Comparison of ENCODE assay signal across 19 cellular contexts in genomic region chr2:169676357-169676756, GRCh38. TPM values are rescaled to one million over a fixed set of nuclear protein-coding genes. Genes with fewer than 3 reads are reported as not detected.
DNase-seq lines count a peak whose midpoint lies in the region; ATAC-seq and TF ChIP-seq lines count a peak whose summit lies in the region.
"Had no signal": no experiment of that assay in that cellular context is flagged by ENCODE, and none has a peak within 500 bp of the region (broad histone marks: within the 10 kb centered on the region; RNA-seq: fewer than 3 reads in every experiment).

No MANE protein-coding gene starts in this region.

- no peak overlapping the region for H3K4me3 ChIP-seq in body of pancreas
- no peak overlapping the region for H3K4me3 ChIP-seq in right cardiac atrium (ENCODE audit: low read length)
- H3K4me3 ChIP-seq: ascending aorta, esophagus muscularis mucosa had no signal

- H3K9me3 ChIP-seq in body of pancreas, result no peaks in the 10 kb centered on the region
- no peaks in the 10 kb centered on the region for H3K9me3 ChIP-seq in right cardiac atrium (ENCODE audit: control insufficient read depth, low read length)
- H3K9me3 ChIP-seq: ascending aorta, esophagus muscularis mucosa had no signal

- H3K27me3 Mint-ChIP-seq in progenitor cell of endocrine pancreas, result no peaks in the 10 kb centered on the region

- H3K36me3 Mint-ChIP-seq in progenitor cell of endocrine pancreas (ENCODE audit: insufficient read depth), result peaks cover 2% of the 10 kb centered on the region

- ATAC-seq in body of pancreas (no peak), HG03439 (IDR thresholded peaks at IDR 0.05; ENCODE audit: unreplicated experiment) (no peak), HG03280 (IDR thresholded peaks at IDR 0.05; ENCODE audit: unreplicated experiment) (no peak), right cardiac atrium (no peak)
- ATAC-seq: left cardiac atrium; stimulated activated naive CD8-positive, alpha-beta T cell treated with anti-CD3 and anti-CD28 coated beads, Interleukin-15, amount 100 ng/mL, for 72 hours had no signal

- H3K9me3 Mint-ChIP-seq in progenitor cell of endocrine pancreas (ENCODE audit: low read depth), result peaks cover 3% of the 10 kb centered on the region
- H3K9me3 Mint-ChIP-seq: activated B cell treated with CpG ODN at 0.5 μM for 24 hours had no signal

- H3K36me3 ChIP-seq in body of pancreas (replicated peaks in 1 of 2; ENCODE audit: insufficient read depth in 1 of 2, low read depth in 2 of 2), result no peaks in the 10 kb centered on the region
- H3K36me3 ChIP-seq: ascending aorta, esophagus muscularis mucosa had no signal

- no peak overlapping the region for H3K4me3 Mint-ChIP-seq in progenitor cell of endocrine pancreas (ENCODE audit: low read depth)
- H3K4me3 Mint-ChIP-seq: activated B cell treated with CpG ODN at 0.5 μM for 24 hours; dendritic cell treated with granulocyte-macrophage colony-stimulating factor and Interleukin-4, amounts not matched to agents 40 ng/mL and 50 ng/mL, for 4 days; stimulated activated naive CD8-positive, alpha-beta T cell treated with anti-CD3 and anti-CD28 coated beads, Interleukin-15, amount 100 ng/mL, for 72 hours had no signal

- no peak overlapping the region for H3K27ac ChIP-seq in body of pancreas
- H3K27ac ChIP-seq in right cardiac atrium (ENCODE audit: low read length), result no peak overlapping the region
- H3K27ac ChIP-seq: ascending aorta, esophagus muscularis mucosa had no signal

- H3K27ac Mint-ChIP-seq in progenitor cell of endocrine pancreas, result no peak overlapping the region
- H3K27ac Mint-ChIP-seq: activated B cell treated with CpG ODN at 0.5 μM for 24 hours; dendritic cell treated with granulocyte-macrophage colony-stimulating factor and Interleukin-4, amounts not matched to agents 40 ng/mL and 50 ng/mL, for 4 days had no signal

- intact Hi-C loops in body of pancreas (cut with DNase I), result no loop called here
- intact Hi-C loops in right cardiac atrium (cut with DNase I), result no loop called here

- H3K4me1 Mint-ChIP-seq in progenitor cell of endocrine pancreas (ENCODE audit: low read depth), result no peaks in the 10 kb centered on the region
- H3K4me1 Mint-ChIP-seq: activated B cell treated with CpG ODN at 0.5 μM for 24 hours; stimulated activated naive CD8-positive, alpha-beta T cell treated with anti-CD3 and anti-CD28 coated beads, Interleukin-15, amount 100 ng/mL, for 72 hours had no signal

- 45 to 60% methylated on average over 3 of the region's 3 CpGs for WGBS in body of pancreas, 2 donors
- WGBS in right cardiac atrium, result 65% methylated on average over 3 of the region's 3 CpGs

- H3K4me1 ChIP-seq in body of pancreas (no peaks in the 10 kb centered on the region), right cardiac atrium (ENCODE audit: control insufficient read depth, insufficient read depth, low read length) (no peaks in the 10 kb centered on the region)
- H3K4me1 ChIP-seq: ascending aorta, esophagus muscularis mucosa had no signal

- DNase-seq in NOMO-1 (lab: John Stamatoyannopoulos, UW; ENCODE audit: unreplicated experiment in 2 of 2) (peak; percentile 7 to 18), NOMO-1 treated with DMSO at 0.1 percent for 48 hours (lab: John Stamatoyannopoulos, UW; ENCODE audit: unreplicated experiment) (no peak), Kasumi-1 (lab: John Stamatoyannopoulos, UW) (peak; percentile 50 to 57), body of pancreas (peak in 1 of 4 donors; percentile 23), progenitor cell of endocrine pancreas (ENCODE audit: low spot score, unreplicated experiment) (no peak), right cardiac atrium (no peak)
- DNase-seq: activated B cell treated with CpG ODN at 0.5 μM for 24 hours; activated effector memory CD4-positive, alpha-beta T cell treated with anti-CD3 and anti-CD28 coated beads, Interleukin-2, amount 50 U/mL, for 16 hours; GDM1; left cardiac atrium; NCI-H1417; posterior cingulate gyrus; stimulated activated naive CD8-positive, alpha-beta T cell treated with anti-CD3 and anti-CD28 coated beads, Interleukin-15, amount 100 ng/mL, for 72 hours; SW 1271 had no signal

- H3K27me3 ChIP-seq in body of pancreas, result no peaks in the 10 kb centered on the region
- no peaks in the 10 kb centered on the region for H3K27me3 ChIP-seq in right cardiac atrium (ENCODE audit: control insufficient read depth, insufficient read depth)
- H3K27me3 ChIP-seq: ascending aorta, esophagus muscularis mucosa had no signal

- TF ChIP-seq POLR2A in body of pancreas (IDR thresholded peaks at IDR 0.05), result no peak

- TF ChIP-seq CTCF in body of pancreas (IDR thresholded peaks at IDR 0.05), result peak in 4 of 7 experiments; percentile 15 to 55 (median 45)
- peak; percentile 17 for TF ChIP-seq CTCF in progenitor cell of endocrine pancreas (IDR thresholded peaks at IDR 0.05; ENCODE audit: unreplicated experiment)

RNA-seq across cellular contexts. Expression of gene CFAP210, which starts 17.8 kb away (rescaled TPM):
- total RNA-seq in body of pancreas (not detected), progenitor cell of endocrine pancreas (1.2 and 1.6 TPM in 2 replicates), right cardiac atrium (not detected)
- 0.14 TPM for polyA plus RNA-seq in right cardiac atrium
- total RNA-seq: activated B cell treated with CpG ODN at 0.5 μM for 24 hours, ascending aorta had no signal

RNA-seq across cellular contexts. Expression of gene PHOSPHO2, which starts 17.9 kb away (rescaled TPM):
- total RNA-seq in body of pancreas, result 1 to 10 TPM in 1 of 2 donors, under 1 TPM in 1; 0.66 to 6.7 TPM
- total RNA-seq in progenitor cell of endocrine pancreas, result 13.5 and 17.3 TPM in 2 replicates
- total RNA-seq in right cardiac atrium, result 1 to 10 TPM; 4.1 to 5.9 (median 4.4) TPM
- polyA plus RNA-seq in right cardiac atrium, result 3.5 TPM
- total RNA-seq: ascending aorta had no signal

RNA-seq across cellular contexts. Expression of gene KLHL23, which starts 57.3 kb away (rescaled TPM):
- total RNA-seq in body of pancreas (1 to 10 TPM; 3.6 to 5.4 TPM), progenitor cell of endocrine pancreas (50.1 and 56.9 TPM in 2 replicates), right cardiac atrium (10 to 100 TPM; 22.5 to 29.5 (median 25.7) TPM)
- 16.7 TPM for polyA plus RNA-seq in right cardiac atrium

Comparison
In these comparisons a context has a peak if more than half of its experiments do, and no peak if none do; other contexts are left out.
1. DNase-seq: peak in NOMO-1 (2 of 2) and Kasumi-1 (2 of 2); none in NOMO-1 treated with DMSO at 0.1 percent for 48 hours (single experiment), progenitor cell of endocrine pancreas (single experiment) and right cardiac atrium (0 of 3).